Comparison of ENCODE assay signal across 10 cellular contexts in genomic region chr3:123287051-123287961, GRCh38.
DNase-seq lines count a peak whose midpoint lies in the region; ATAC-seq and TF ChIP-seq lines count a peak whose summit lies in the region.
"Had no signal": no experiment of that assay in that cellular context is flagged by ENCODE, and none has a peak within 500 bp of the region (broad histone marks: within the 10 kb centered on the region; RNA-seq: fewer than 3 reads in every experiment).

No MANE protein-coding gene starts in this region.

- H3K4me3 ChIP-seq in right atrium auricular region (no peak overlapping the region), heart right ventricle (no peak overlapping the region), osteoblast (ENCODE audit: insufficient read depth, low read length) (no peak overlapping the region), foreskin fibroblast (ENCODE audit: low read depth in 1 of 2, low read length in 2 of 2) (no peak overlapping the region)
- H3K4me3 ChIP-seq: GM23338 had no signal

- DNase-seq in right atrium auricular region (ENCODE audit: low spot score) (peak; percentile 34), heart right ventricle (no peak), caudate nucleus (lab: John Stamatoyannopoulos, UW) (no peak), osteoblast (ENCODE audit: insufficient read length, low spot score, missing footprints) (peak; percentile 86), NCI-H526 treated with DMSO at 0.1 percent for 48 hours (lab: John Stamatoyannopoulos, UW) (no peak), foreskin fibroblast (no peak)
- DNase-seq in activated naive CD4-positive, alpha-beta T cell treated with anti-CD3 and anti-CD28 coated beads, Interleukin-2, amount 50 U/mL, for 72 hours (ENCODE audit: low spot score in 2 of 2) = no peak
- DNase-seq: NCI-H1048 had no signal

- H3K27me3 ChIP-seq in right atrium auricular region (no peaks in the 10 kb centered on the region), heart right ventricle (no peaks in the 10 kb centered on the region), osteoblast (ENCODE audit: insufficient read depth, low read length) (peaks cover 3% of the 10 kb centered on the region)

- H3K27ac ChIP-seq in right atrium auricular region (no peak overlapping the region), heart right ventricle (no peak overlapping the region), caudate nucleus (ENCODE audit: low read depth, low read length) (peak overlapping the region; percentile 62), osteoblast (ENCODE audit: low read depth, low read length) (no peak overlapping the region)

- no peak overlapping the region for H3K4me2 ChIP-seq in osteoblast (ENCODE audit: insufficient read depth, low read length)
- H3K4me2 ChIP-seq: GM23338 had no signal

- no peaks in the 10 kb centered on the region for H3K9me3 Mint-ChIP-seq in activated naive CD4-positive, alpha-beta T cell treated with anti-CD3 and anti-CD28 coated beads, Interleukin-2, amount 50 U/mL, for 72 hours

- H3K4me1 ChIP-seq in right atrium auricular region = peaks cover 0 to 6% of the 10 kb centered on the region in 2 donors
- H3K4me1 ChIP-seq in heart right ventricle = peaks cover 0 to 29% (median 5%) of the 10 kb centered on the region in 9 donors
- H3K4me1 ChIP-seq in osteoblast (ENCODE audit: insufficient read depth, low read length) = no peaks in the 10 kb centered on the region

- intact Hi-C loops in heart right ventricle (cut with DNase I) = no loop called here

- WGBS in heart right ventricle, 2 donors = 87 to 90% methylated on average over 14 of the region's 14 CpGs

- ATAC-seq in heart right ventricle = no peak
- ATAC-seq in activated naive CD4-positive, alpha-beta T cell treated with anti-CD3 and anti-CD28 coated beads, Interleukin-2, amount 50 U/mL, for 72 hours = no peak

- H3K27ac Mint-ChIP-seq in activated naive CD4-positive, alpha-beta T cell treated with anti-CD3 and anti-CD28 coated beads, Interleukin-2, amount 50 U/mL, for 72 hours = no peak overlapping the region
- H3K27ac Mint-ChIP-seq: GM23338 had no signal

- H3K79me2 ChIP-seq in osteoblast (ENCODE audit: insufficient read depth, low read length) = no peaks in the 10 kb centered on the region

- H4K20me1 ChIP-seq in osteoblast (ENCODE audit: insufficient read depth, low read length) = peaks cover 4% of the 10 kb centered on the region

- no peak for TF ChIP-seq CTCF in right atrium auricular region (IDR thresholded peaks at IDR 0.05)
- TF ChIP-seq CTCF in heart right ventricle (IDR thresholded peaks at IDR 0.05) = no peak
- TF ChIP-seq CTCF in osteoblast (IDR thresholded peaks at IDR 0.05; ENCODE audit: extremely low read depth, low read depth, low read length) = no peak
- no peak for TF ChIP-seq CTCF in foreskin fibroblast (IDR thresholded peaks at IDR 0.05; ENCODE audit: low read depth, low read length)

- peaks cover 76% of the 10 kb centered on the region for H3K36me3 ChIP-seq in right atrium auricular region
- peaks cover 0 to 94% (median 4%) of the 10 kb centered on the region in 9 donors for H3K36me3 ChIP-seq in heart right ventricle
- no peaks in the 10 kb centered on the region for H3K36me3 ChIP-seq in osteoblast (ENCODE audit: insufficient read depth, low read length)

- H3K36me3 Mint-ChIP-seq in activated naive CD4-positive, alpha-beta T cell treated with anti-CD3 and anti-CD28 coated beads, Interleukin-2, amount 50 U/mL, for 72 hours = no peaks in the 10 kb centered on the region
- H3K36me3 Mint-ChIP-seq: CD4-positive, alpha-beta memory T cell had no signal

- H3K9me3 ChIP-seq in right atrium auricular region (no peaks in the 10 kb centered on the region), heart right ventricle (no peaks in the 10 kb centered on the region), osteoblast (ENCODE audit: low read depth, low read length) (no peaks in the 10 kb centered on the region)

- H2AFZ ChIP-seq in osteoblast (ENCODE audit: low read length) = no peak overlapping the region
- H2AFZ ChIP-seq: GM23338 had no signal

Comparison
In these comparisons a context has a peak if more than half of its experiments do, and no peak if none do; other contexts are left out.
1. DNase-seq: peak in right atrium auricular region (single experiment) and osteoblast (single experiment); none in heart right ventricle (0 of 2), caudate nucleus (0 of 61), NCI-H526 treated with DMSO at 0.1 percent for 48 hours (single experiment), activated naive CD4-positive, alpha-beta T cell treated with anti-CD3 and anti-CD28 coated beads, Interleukin-2, amount 50 U/mL, for 72 hours (0 of 2) and foreskin fibroblast (0 of 2).